Comparison of ENCODE assay signal across 25 cellular contexts in the genomic region with DNA sequence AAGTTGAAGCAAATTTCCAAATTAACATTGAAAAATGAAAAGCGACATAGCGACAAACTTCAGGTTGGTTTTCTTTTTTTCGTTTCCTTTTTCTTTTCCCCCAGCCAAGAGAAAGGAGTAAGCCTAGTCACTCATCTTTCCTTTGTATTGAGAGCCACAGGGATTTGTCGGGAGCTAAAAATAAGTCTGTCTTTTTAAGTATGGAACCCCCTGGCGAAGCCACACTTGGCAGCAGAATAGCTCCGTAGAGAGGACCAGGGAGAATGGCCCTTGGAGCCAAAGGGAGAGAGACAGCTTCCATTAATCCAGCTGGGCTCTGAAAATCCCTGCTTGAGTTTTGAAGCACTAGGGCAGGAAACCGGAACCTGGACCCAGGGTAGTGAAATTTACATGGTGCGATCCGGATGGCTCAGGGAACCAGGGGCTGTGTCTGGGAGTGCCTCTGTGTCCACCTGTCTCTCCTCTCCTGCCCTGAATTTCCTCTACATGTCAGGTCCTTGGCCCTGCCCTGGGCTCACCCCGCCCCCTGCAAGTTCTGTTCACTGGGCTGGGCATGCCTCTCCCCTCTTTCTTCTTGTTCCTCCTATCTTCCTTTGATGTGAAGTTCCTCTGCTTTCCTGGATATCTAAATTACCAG.
"Had no signal": no experiment of that assay in that cellular context is flagged by ENCODE, and none has a peak within 500 bp of the region (broad histone marks: within the 10 kb centered on the region; RNA-seq: fewer than 3 reads in every experiment).

No MANE protein-coding gene starts in this region.

- ATAC-seq: activated CD8-positive, alpha-beta memory T cell treated with anti-CD3 and anti-CD28 coated beads, Interleukin-2, amount 10 ng/mL, durations not matched to agents 7 days and 5 days; PC-3; T-helper 17 cell had no signal

- H3K9me3 Mint-ChIP-seq: activated B cell treated with CpG ODN at 0.5 μM for 24 hours; activated CD4-positive, alpha-beta T cell treated with anti-CD3 and anti-CD28 coated beads, Interleukin-2, amount 10 ng/mL, durations not matched to agents 24 days and 14 days; brain had no signal

- H3K27me3 Mint-ChIP-seq: activated B cell treated with CpG ODN at 0.5 μM for 24 hours; activated CD4-positive, alpha-beta T cell treated with anti-CD3 and anti-CD28 coated beads, Interleukin-2, amount 10 ng/mL, durations not matched to agents 24 days and 14 days; activated CD8-positive, alpha-beta memory T cell treated with anti-CD3 and anti-CD28 coated beads, Interleukin-2, amount 10 ng/mL, durations not matched to agents 7 days and 5 days; T-helper 17 cell had no signal

- H3K36me3 Mint-ChIP-seq: activated CD8-positive, alpha-beta memory T cell treated with anti-CD3 and anti-CD28 coated beads, Interleukin-2, amount 10 ng/mL, durations not matched to agents 7 days and 5 days; activated naive CD8-positive, alpha-beta T cell; brain had no signal

- H3K4me1 Mint-ChIP-seq: activated B cell treated with CpG ODN at 0.5 μM for 24 hours, T-helper 17 cell had no signal

- H3K27ac Mint-ChIP-seq: activated B cell treated with CpG ODN at 0.5 μM for 24 hours; activated CD4-positive, alpha-beta T cell treated with anti-CD3 and anti-CD28 coated beads, Interleukin-2, amount 10 ng/mL, durations not matched to agents 24 days and 14 days; activated CD8-positive, alpha-beta memory T cell treated with anti-CD3 and anti-CD28 coated beads, Interleukin-2, amount 10 ng/mL, durations not matched to agents 7 days and 5 days; activated naive CD8-positive, alpha-beta T cell; activated T-cell treated with anti-CD3 and anti-CD28 coated beads, Interleukin-2, amount 50 U/mL, for 24 hours; activated T-helper 1 cell treated with anti-CD3 and anti-CD28 coated beads, Interleukin-12 subunit alpha, Interleukin-12 subunit beta, Interleukin-2, Interleukin-4 antibody, amounts not matched to agents 30 ng/mL and 10 ng/mL and 1 ng/mL, durations not matched to agents 14 hours and 24 hours and 36 hours; brain; T-helper 17 cell had no signal

- H3K4me3 Mint-ChIP-seq: activated B cell treated with CpG ODN at 0.5 μM for 24 hours; activated CD4-positive, alpha-beta T cell treated with anti-CD3 and anti-CD28 coated beads, Interleukin-2, amount 10 ng/mL, durations not matched to agents 24 days and 14 days; activated CD8-positive, alpha-beta memory T cell treated with anti-CD3 and anti-CD28 coated beads, Interleukin-2, amount 10 ng/mL, durations not matched to agents 7 days and 5 days; activated naive CD8-positive, alpha-beta T cell; activated T-cell treated with anti-CD3 and anti-CD28 coated beads, Interleukin-2, amount 50 U/mL, for 24 hours; activated T-helper 1 cell treated with anti-CD3 and anti-CD28 coated beads, Interleukin-12 subunit alpha, Interleukin-12 subunit beta, Interleukin-2, Interleukin-4 antibody, amounts not matched to agents 30 ng/mL and 10 ng/mL and 1 ng/mL, durations not matched to agents 14 hours and 24 hours and 36 hours; brain; T-helper 17 cell had no signal

- DNase-seq: activated B cell treated with CpG ODN at 0.5 μM for 24 hours; activated CD4-positive, alpha-beta T cell treated with anti-CD3 and anti-CD28 coated beads for 1 hour; activated CD4-positive, alpha-beta T cell treated with anti-CD3 and anti-CD28 coated beads, Interleukin-2, amount 10 ng/mL, durations not matched to agents 24 days and 14 days; activated CD4-positive, alpha-beta T cell treated with anti-CD3 and anti-CD28 coated beads, Interleukin-2, amount 50 U/mL, for 48 hours; activated CD8-positive, alpha-beta memory T cell treated with anti-CD3 and anti-CD28 coated beads, Interleukin-2, amount 10 ng/mL, durations not matched to agents 7 days and 5 days; activated effector memory CD4-positive, alpha-beta T cell treated with Interleukin-2 at 50 U/mL for 16 hours; activated naive CD4-positive, alpha-beta T cell; activated T-cell treated with anti-CD3 and anti-CD28 coated beads, Interleukin-2, amount 50 U/mL, for 24 hours; amygdala; KG1; NCI-H1092; NCI-H1930; NCI-H2171; NCI-H345; NCI-H510A; NCI-H526 treated with DMSO at 0.1 percent for 48 hours; NCI-H82; NK-92 treated with Interleukin-12 subunit alpha and Interleukin-12 subunit beta, amount 100 ng/mL, for 24 hours; PC-3; SHP77 treated with DMSO at 0.1 percent for 48 hours; T-helper 17 cell; T-helper 9 cell had no signal
